In genomic region chr6:27830212-27830664, GRCh38 we compare ENCODE assay signal across 8 cellular contexts.
DNase-seq lines count a peak whose midpoint lies in the region; ATAC-seq and TF ChIP-seq lines count a peak whose summit lies in the region.

No MANE protein-coding gene starts in this region.

- H3K9me3 Mint-ChIP-seq in natural killer cell treated with Interleukin-12 subunit alpha and Interleukin-12 subunit beta and Interleukin-15 and Interleukin-18, amount 100 ng/mL, for 72 hours: no peaks in the 10 kb centered on the region

- peaks cover 8 to 22% (median 18%) of the 10 kb centered on the region in 11 experiments; a peak in 16 of 22 replicates for H3K36me3 ChIP-seq in BLaER1 treated with 17β-estradiol and CSF1 and Interleukin-3, amounts not matched to agents 10 nM and 100 nM

- H3K27ac ChIP-seq in BLaER1 treated with 17β-estradiol and CSF1 and Interleukin-3, amounts not matched to agents 10 nM and 100 nM: peak overlapping the region; percentile 57 to 99 (median 90)

- peak overlapping the region; percentile 83 to 93 (median 89) for H3K9ac ChIP-seq in BLaER1 treated with 17β-estradiol and CSF1 and Interleukin-3, amounts not matched to agents 10 nM and 100 nM

- peak overlapping the region; percentile 64 to 98 (median 84) for H3K4me2 ChIP-seq in BLaER1 treated with 17β-estradiol and CSF1 and Interleukin-3, amounts not matched to agents 10 nM and 100 nM

- peaks cover 5% of the 10 kb centered on the region for H3K36me3 Mint-ChIP-seq in natural killer cell treated with Interleukin-12 subunit alpha and Interleukin-12 subunit beta and Interleukin-15 and Interleukin-18, amount 100 ng/mL, for 72 hours

- DNase-seq in NB4 (ENCODE audit: low read depth) (no peak), choroid plexus epithelial cell (ENCODE audit: low read depth) (no peak), HCEC 1CT (no peak)
- DNase-seq in natural killer cell treated with Interleukin-12 subunit alpha and Interleukin-12 subunit beta and Interleukin-15 and Interleukin-18, amount 100 ng/mL, for 72 hours (ENCODE audit: low spot score): no peak
- no peak for DNase-seq in stimulated activated CD8-positive, alpha-beta memory T cell treated with anti-CD3 and anti-CD28 coated beads, Interleukin-4, amount 100 ng/mL, for 48 hours

- no peaks in the 10 kb centered on the region for H3K27me3 Mint-ChIP-seq in natural killer cell treated with Interleukin-12 subunit alpha and Interleukin-12 subunit beta and Interleukin-15 and Interleukin-18, amount 100 ng/mL, for 72 hours

- H4K20me1 ChIP-seq in BLaER1 treated with 17β-estradiol and CSF1 and Interleukin-3, amounts not matched to agents 10 nM and 100 nM: peaks cover 0 to 24% (median 0%) of the 10 kb centered on the region in 11 experiments; a peak in 2 of 22 replicates

- H3K9me3 ChIP-seq in BLaER1 treated with 17β-estradiol and CSF1 and Interleukin-3, amounts not matched to agents 10 nM and 100 nM (replicated peaks in 1 of 11): peaks cover 0 to 16% (median 12%) of the 10 kb centered on the region in 11 experiments; a peak in 15 of 22 replicates

- H3K4me1 Mint-ChIP-seq in natural killer cell treated with Interleukin-12 subunit alpha and Interleukin-12 subunit beta and Interleukin-15 and Interleukin-18, amount 100 ng/mL, for 72 hours (ENCODE audit: low read depth in 2 of 2): peaks cover 32 to 33% of the 10 kb centered on the region in 2 donors

- H3K27me3 ChIP-seq in BLaER1 treated with 17β-estradiol and CSF1 and Interleukin-3, amounts not matched to agents 10 nM and 100 nM: no peaks in the 10 kb centered on the region

- TF ChIP-seq POLR2A in NB4 (IDR thresholded peaks at IDR 0.05; ENCODE audit: extremely low read depth, insufficient read length): no peak

- peak overlapping the region; percentile 64 to 75 (median 68) for H3K4me3 ChIP-seq in BLaER1 treated with 17β-estradiol and CSF1 and Interleukin-3, amounts not matched to agents 10 nM and 100 nM
- H3K4me3 ChIP-seq in NB4 (ENCODE audit: low read depth, low read length) (peak overlapping the region; percentile 76), choroid plexus epithelial cell (ENCODE audit: low read depth, low read length) (peak overlapping the region; percentile 68)

- peaks cover 28 to 55% (median 47%) of the 10 kb centered on the region in 10 experiments for H3K4me1 ChIP-seq in BLaER1 treated with 17β-estradiol and CSF1 and Interleukin-3, amounts not matched to agents 10 nM and 100 nM

- H3K27ac Mint-ChIP-seq in natural killer cell treated with Interleukin-12 subunit alpha and Interleukin-12 subunit beta and Interleukin-15 and Interleukin-18, amount 100 ng/mL, for 72 hours: peak overlapping the region; percentile 89 to 95

- H3K4me3 Mint-ChIP-seq in natural killer cell treated with Interleukin-12 subunit alpha and Interleukin-12 subunit beta and Interleukin-15 and Interleukin-18, amount 100 ng/mL, for 72 hours: peak overlapping the region; percentile 85

- ATAC-seq in natural killer cell treated with Interleukin-12 subunit alpha and Interleukin-12 subunit beta and Interleukin-15 and Interleukin-18, amount 100 ng/mL, for 72 hours: no peak
- ATAC-seq in HG02798 (IDR thresholded peaks at IDR 0.05; ENCODE audit: poor library complexity, unreplicated experiment) (no peak), HG03135 (IDR thresholded peaks at IDR 0.05; ENCODE audit: unreplicated experiment) (no peak)

- TF ChIP-seq CTCF in NB4 (IDR thresholded peaks at IDR 0.05; ENCODE audit: low read depth, low read length) (no peak), choroid plexus epithelial cell (conservative IDR thresholded peaks at IDR 0.05; ENCODE audit: low read depth, low read length) (no peak)
